Comparison of ENCODE assay signal across 8 cellular contexts in the genomic region with DNA sequence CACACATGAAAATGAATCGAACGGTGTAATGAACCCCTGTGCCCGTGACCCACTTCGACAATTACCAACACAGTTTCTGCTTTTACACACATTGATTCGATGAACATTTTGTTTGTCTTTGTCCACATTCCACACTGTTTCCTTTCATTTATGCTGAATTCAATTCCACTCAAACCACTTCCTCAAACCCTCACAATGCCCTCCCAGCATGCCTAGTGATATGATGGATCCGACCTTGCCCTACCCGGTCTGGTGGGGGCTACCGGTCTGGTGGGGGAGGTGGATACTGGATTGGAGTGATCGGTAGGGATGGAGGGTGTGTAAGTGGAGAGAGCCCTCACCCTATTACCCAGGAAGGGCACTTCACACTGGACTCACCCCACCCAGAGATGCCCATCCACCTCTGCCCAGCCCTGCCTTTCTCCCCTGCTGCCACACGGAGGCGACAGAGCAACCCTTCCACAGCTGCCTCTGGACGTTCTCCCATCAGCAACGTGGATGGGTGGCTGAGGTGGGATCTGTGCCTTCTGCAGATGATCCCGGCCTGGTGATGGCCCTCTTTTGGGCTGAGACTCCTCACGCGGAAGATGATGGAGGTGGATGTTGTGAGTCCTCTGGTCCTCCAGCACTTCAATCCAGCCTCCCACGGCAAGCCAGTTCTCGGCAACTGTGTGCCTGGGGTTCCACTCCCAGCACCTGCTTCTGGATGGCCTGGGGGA. TPM values are rescaled to one million over a fixed set of nuclear protein-coding genes. Genes with fewer than 3 reads are reported as not detected.
DNase-seq lines count a peak whose midpoint lies in the region; ATAC-seq, FAIRE-seq and TF ChIP-seq lines count a peak whose summit lies in the region.

No MANE protein-coding gene starts in this region.

- 26 to 32% methylated on average over 18 of the region's 18 CpGs for WGBS in pancreas, 2 donors

- H3K4me3 ChIP-seq in DND-41 (ENCODE audit: low read depth in 1 of 2, low read length in 2 of 2) (no peak overlapping the region), pancreas (no peak overlapping the region)

- no peak overlapping the region for H2AFZ ChIP-seq in DND-41 (ENCODE audit: low read depth, low read length)

- DNase-seq in DND-41, result peak; percentile 58
- peak; percentile 93 for DNase-seq in KG1 (lab: John Stamatoyannopoulos, UW)
- DNase-seq in SIG-M5 treated with dmso at 0.1 percent for 504 hours (lab: John Stamatoyannopoulos, UW; ENCODE audit: unreplicated experiment), result peak; percentile 85
- peak; percentile 55 for DNase-seq in activated naive CD4-positive, alpha-beta T cell treated with Interleukin-2 at 50 U/mL for 16 hours
- DNase-seq in germinal center (ENCODE audit: low spot score), result peak; percentile 72
- DNase-seq in pancreas, result peak; percentile 45 to 85 (median 70)
- peak; percentile 69 for DNase-seq in urothelium cell line (ENCODE audit: low spot score)

- H3K79me2 ChIP-seq in DND-41 (ENCODE audit: insufficient read depth, low read length), result no peaks in the 10 kb centered on the region

- intact Hi-C loops in pancreas (cut with DNase I), result loop anchor here (5.0 to 10.0 kb wide), 4 partner anchors 52 to 260 kb away; no protein-coding TSS in a partner anchor

- H3K27ac ChIP-seq in DND-41 (ENCODE audit: low read length), result no peak overlapping the region
- peak overlapping the region in 1 of 4 donors; percentile 39 for H3K27ac ChIP-seq in pancreas

- H3K9me3 ChIP-seq in DND-41 (ENCODE audit: insufficient read depth, low read length, severe bottlenecking) (no peaks in the 10 kb centered on the region), pancreas (no peaks in the 10 kb centered on the region)

- H4K20me1 ChIP-seq in DND-41 (ENCODE audit: insufficient read depth, low read length), result no peaks in the 10 kb centered on the region

- peak; percentile 88 for TF ChIP-seq CTCF in DND-41 (IDR thresholded peaks at IDR 0.05; ENCODE audit: borderline replicate concordance, extremely low read depth, low read length, poor library complexity, severe bottlenecking)
- peak; percentile 72 to 86 (median 75) for TF ChIP-seq CTCF in pancreas (IDR thresholded peaks at IDR 0.05)

- ATAC-seq in DND-41 (ENCODE audit: insufficient read depth, low read depth) (peak; percentile 90), pancreas (peak; percentile 83 to 91 (median 90)), HG03095 (IDR thresholded peaks at IDR 0.05; ENCODE audit: unreplicated experiment) (no peak)

- H3K4me1 ChIP-seq in DND-41 (ENCODE audit: insufficient read depth, low read length) (no peaks in the 10 kb centered on the region), pancreas (peaks cover 0 to 3% (median 0%) of the 10 kb centered on the region in 3 donors)

- no peak overlapping the region for H3K4me2 ChIP-seq in DND-41 (ENCODE audit: insufficient read depth, low read length)

- no peak overlapping the region for H3K9ac ChIP-seq in DND-41 (ENCODE audit: low read depth, low read length)

- no peak for FAIRE-seq in pancreas (lab: Jason Lieb, UNC)
- no peak for FAIRE-seq in urothelium cell line (lab: Jason Lieb, UNC)

- H3K36me3 ChIP-seq in DND-41 (ENCODE audit: insufficient read depth, low read length) (no peaks in the 10 kb centered on the region), pancreas (no peaks in the 10 kb centered on the region)

- peaks cover 7% of the 10 kb centered on the region for H3K27me3 ChIP-seq in DND-41 (ENCODE audit: insufficient read depth, low read length, poor library complexity)
- H3K27me3 ChIP-seq in pancreas, result no peaks in the 10 kb centered on the region

RNA-seq across cellular contexts. Expression of gene P2RY2, which starts 33.0 kb away (rescaled TPM):
- total RNA-seq in pancreas, result 1 to 10 TPM in 1 of 6 donors, under 1 TPM in 5; 0.24 to 2.0 (median 0.63) TPM
- under 1 TPM; 0.38 to 0.56 TPM for polyA plus RNA-seq in pancreas

RNA-seq across cellular contexts. Expression of gene FCHSD2, which starts 43.0 kb away (rescaled TPM):
- 10 to 100 TPM in 4 of 6 donors, 1 to 10 TPM in 2; 9.6 to 22.5 (median 11.4) TPM for total RNA-seq in pancreas
- 1 to 10 TPM; 5.5 to 6.1 TPM for polyA plus RNA-seq in pancreas
